ENCODE assay signal across 8 cellular contexts in genomic region chr17:7844292-7845154, GRCh38. TPM values are rescaled to one million over a fixed set of nuclear protein-coding genes. Genes with fewer than 3 reads are reported as not detected.
DNase-seq lines count a peak whose midpoint lies in the region; ATAC-seq, FAIRE-seq and TF ChIP-seq lines count a peak whose summit lies in the region.

No MANE protein-coding gene starts in this region.

- ATAC-seq in A549 (peak; percentile 55 to 82), GM18519 (IDR thresholded peaks at IDR 0.05; ENCODE audit: low FRiP score, unreplicated experiment) (peak; percentile 43), HG03025 (IDR thresholded peaks at IDR 0.05; ENCODE audit: low FRiP score, unreplicated experiment) (peak; percentile 38)

- peak; percentile 40; the same call in 1 of the 2 replicates for TF ChIP-seq POLR2A in A549 (IDR thresholded peaks at IDR 0.05; ENCODE audit: low read length)

- H3K27ac ChIP-seq in A549 (peak overlapping the region; percentile 96), skeletal muscle tissue (ENCODE audit: low read depth, low read length) (peak overlapping the region; percentile 95)

- no peak for TF ChIP-seq CTCF in A549 (IDR thresholded peaks at IDR 0.05)
- no peak for TF ChIP-seq CTCF in WI38 (IDR thresholded peaks at IDR 0.05; ENCODE audit: low read depth, low read length)
- no peak for TF ChIP-seq CTCF in bronchial epithelial cell (IDR thresholded peaks at IDR 0.05; ENCODE audit: insufficient read depth, low read length, severe bottlenecking)

- H3K4me2 ChIP-seq in A549: peak overlapping the region; percentile 91

- H3K9ac ChIP-seq in skeletal muscle tissue (ENCODE audit: low read depth in 1 of 3, low read length in 3 of 3): peak overlapping the region; percentile 91 to 96 (median 95)

- 2% methylated on average over 46 of the region's 71 CpGs for WGBS in A549 (ENCODE audit: missing lambda C conversion rate)

- no peak; a peak in 1 of 5 replicates for TF ChIP-seq RAD21 in A549 (conservative IDR thresholded peaks at IDR 0.05 in 1 of 2, IDR thresholded peaks at IDR 0.05 in 1 of 2)

- no peak for TF ChIP-seq EP300 in A549 (IDR thresholded peaks at IDR 0.05)

- H3K4me1 ChIP-seq in A549 (peaks cover 28% of the 10 kb centered on the region), skeletal muscle tissue (ENCODE audit: control insufficient read depth in 3 of 3, insufficient read depth in 3 of 3, low read length in 3 of 3) (peaks cover 39 to 50% (median 47%) of the 10 kb centered on the region in 3 donors)

- H3K9me3 ChIP-seq in A549: no peaks in the 10 kb centered on the region
- no peaks in the 10 kb centered on the region for H3K9me3 ChIP-seq in skeletal muscle tissue (ENCODE audit: control insufficient read depth in 3 of 3, low read length in 3 of 3)

- POLR2A ChIA-PET in A549 (lab: Yijun Ruan, JAX): interaction anchor here (0.6 to 5.7 kb wide), 9 partner anchors 7 to 329 kb away, joined by 3 to 65 read pairs (median 4); partner anchors contain the start of genes CYB5D1, KDM6B, NAA38 and TP53

- H3K36me3 ChIP-seq in bronchial epithelial cell (ENCODE audit: control insufficient read depth, insufficient read depth, low read length): peaks cover 37% of the 10 kb centered on the region
- peaks cover 19 to 27% (median 24%) of the 10 kb centered on the region in 3 donors for H3K36me3 ChIP-seq in skeletal muscle tissue (ENCODE audit: control insufficient read depth in 3 of 3, insufficient read depth in 3 of 3, low read length in 3 of 3)

- DNase-seq in A549 (ENCODE audit: low read depth in 1 of 2, low spot score in 1 of 2) (peak; percentile 95 to 97), NCI-H2171 treated with DMSO at 0.1 percent for 48 hours (lab: John Stamatoyannopoulos, UW) (peak; percentile 86), bronchial epithelial cell (ENCODE audit: low read depth) (peak; percentile 90), iPS-NIHi7 (ENCODE audit: extremely low spot score) (peak; percentile 89)

- H3K27me3 ChIP-seq in bronchial epithelial cell (ENCODE audit: control insufficient read depth, insufficient read depth, low read length) (no peaks in the 10 kb centered on the region), skeletal muscle tissue (ENCODE audit: control insufficient read depth in 3 of 3, insufficient read depth in 3 of 3, low read length in 3 of 3) (no peaks in the 10 kb centered on the region)

- peak overlapping the region; percentile 80 for H3K4me3 ChIP-seq in A549
- H3K4me3 ChIP-seq in WI38 (ENCODE audit: low read depth, low read length): peak overlapping the region; percentile 78
- peak overlapping the region; percentile 67 for H3K4me3 ChIP-seq in bronchial epithelial cell (ENCODE audit: low read depth, low read length)
- peak overlapping the region; percentile 74 to 90 (median 88) for H3K4me3 ChIP-seq in skeletal muscle tissue (ENCODE audit: low read length in 3 of 3)

- CTCF ChIA-PET in A549 (lab: Yijun Ruan, JAX): interaction anchor here (0.7 to 25.1 kb wide), 13 partner anchors 12 to 215 kb away, joined by 3 to 677 read pairs (median 4); partner anchors contain the start of genes CYB5D1, KDM6B, NAA38 and WRAP53

- FAIRE-seq in A549 (lab: Jason Lieb, UNC) (peak; percentile 89), bronchial epithelial cell (lab: Jason Lieb, UNC) (no peak)

TF ChIP-seq in A549, 52 proteins besides CTCF, POLR2A, EP300 and RAD21 (continues in another document):
- TF ChIP-seq CBX2 (IDR thresholded peaks at IDR 0.05; ENCODE audit: borderline replicate concordance, low read depth) (no peak), TP53 (CRISPR knock-in tag; IDR thresholded peaks at IDR 0.05) (peak; percentile 83), CHD2 (IDR thresholded peaks at IDR 0.05; ENCODE audit: low read length, partially characterized antibody) (no peak), POLR2AphosphoS2 (conservative IDR thresholded peaks at IDR 0.05; ENCODE audit: low read length) (peak; percentile 82; the same call in 1 of the 2 replicates), MAX (IDR thresholded peaks at IDR 0.05) (peak; percentile 10; the same call in 1 of the 2 replicates), FOSL2 (IDR thresholded peaks at IDR 0.05) (no peak), FOSL2 (CRISPR knock-in tag; IDR thresholded peaks at IDR 0.05) (no peak), MYC (IDR thresholded peaks at IDR 0.05; ENCODE audit: borderline replicate concordance, low read length) (peak; percentile 67; the same call in 1 of the 2 replicates), HOXB5 (CRISPR knock-in tag; IDR thresholded peaks at IDR 0.05) (peak; percentile 78), MAFK (IDR thresholded peaks at IDR 0.05; ENCODE audit: partially characterized antibody) (no peak), NPAS2 (CRISPR knock-in tag; IDR thresholded peaks at IDR 0.05; ENCODE audit: borderline replicate concordance) (no peak), GATA3 (IDR thresholded peaks at IDR 0.05; ENCODE audit: borderline replicate concordance) (0 out of 2 replicates have a peak, but pooled peaks have one; percentile 22), PHF8 (IDR thresholded peaks at IDR 0.05; ENCODE audit: borderline replicate concordance, low read depth) (peak; percentile 74; the same call in 1 of the 2 replicates), ZNF302 (CRISPR knock-in tag; IDR thresholded peaks at IDR 0.05) (no peak), RFX5 (IDR thresholded peaks at IDR 0.05) (peak; percentile 93), RARB (CRISPR knock-in tag; IDR thresholded peaks at IDR 0.05) (peak; percentile 82)
- TF ChIP-seq, protein P1, sequence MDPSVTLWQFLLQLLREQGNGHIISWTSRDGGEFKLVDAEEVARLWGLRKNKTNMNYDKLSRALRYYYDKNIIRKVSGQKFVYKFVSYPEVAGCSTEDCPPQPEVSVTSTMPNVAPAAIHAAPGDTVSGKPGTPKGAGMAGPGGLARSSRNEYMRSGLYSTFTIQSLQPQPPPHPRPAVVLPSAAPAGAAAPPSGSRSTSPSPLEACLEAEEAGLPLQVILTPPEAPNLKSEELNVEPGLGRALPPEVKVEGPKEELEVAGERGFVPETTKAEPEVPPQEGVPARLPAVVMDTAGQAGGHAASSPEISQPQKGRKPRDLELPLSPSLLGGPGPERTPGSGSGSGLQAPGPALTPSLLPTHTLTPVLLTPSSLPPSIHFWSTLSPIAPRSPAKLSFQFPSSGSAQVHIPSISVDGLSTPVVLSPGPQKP (IDR thresholded peaks at IDR 0.05; ENCODE audit: low read depth, low read length): no peak
- TF ChIP-seq, protein P2, sequence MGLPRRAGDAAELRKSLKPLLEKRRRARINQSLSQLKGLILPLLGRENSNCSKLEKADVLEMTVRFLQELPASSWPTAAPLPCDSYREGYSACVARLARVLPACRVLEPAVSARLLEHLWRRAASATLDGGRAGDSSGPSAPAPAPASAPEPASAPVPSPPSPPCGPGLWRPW (IDR thresholded peaks at IDR 0.05): no peak

RNA-seq across cellular contexts. Expression of gene TMEM88, which starts 10.3 kb away (rescaled TPM):
- 0.48 and 0.57 TPM in 2 replicates for polyA plus RNA-seq in A549 (2011; rRNA removed)
- 0.29 and 0.44 TPM in 2 replicates for polyA plus RNA-seq in A549 (2012; cell fraction: cytosol; rRNA removed)
- polyA plus RNA-seq in A549 (2012; cell fraction: nucleus; rRNA removed): 11.6 and 16.8 TPM in 2 replicates
- polyA plus RNA-seq in A549 (2017; fragmentation: RNase III; extraction: RNeasy Plus Mini Kit Qiagen cat#74134 plus additional on column Dnase treatment): 0.17 to 0.73 TPM (median 0.33 TPM) in 3 replicates
- 0.54 TPM in 1 of 2 replicates, not detected in the other for polyA minus RNA-seq in A549 (2011; rRNA and poly(A)+ RNA removed)
- 0.64 TPM in 1 of 2 replicates, not detected in the other for total RNA-seq in bronchial epithelial cell
- 7.3 TPM for total RNA-seq in skeletal muscle tissue

RNA-seq across cellular contexts. Expression of gene KDM6B, which starts 10.5 kb away (rescaled TPM):
- 1.3 and 3.3 TPM in 2 replicates for polyA plus RNA-seq in A549 (2011; rRNA removed)
- polyA plus RNA-seq in A549 (2012; cell fraction: cytosol; rRNA removed): 1.8 and 2.7 TPM in 2 replicates
- 9.4 and 11.6 TPM in 2 replicates for polyA plus RNA-seq in A549 (2012; cell fraction: nucleus; rRNA removed)
- 7.6 to 10.2 TPM (median 8.8 TPM) in 3 replicates for polyA plus RNA-seq in A549 (2017; fragmentation: RNase III; extraction: RNeasy Plus Mini Kit Qiagen cat#74134 plus additional on column Dnase treatment)
- polyA minus RNA-seq in A549 (2011; rRNA and poly(A)+ RNA removed): 10.8 and 14.7 TPM in 2 replicates
- total RNA-seq in bronchial epithelial cell: 2.9 and 6.0 TPM in 2 replicates
- 2.6 TPM for total RNA-seq in skeletal muscle tissue

RNA-seq across cellular contexts. Expression of gene NAA38, which starts 12.8 kb away (rescaled TPM):
- polyA plus RNA-seq in A549 (2011; rRNA removed) (98.9 and 102 TPM in 2 replicates), A549 (2017; fragmentation: RNase III; extraction: RNeasy Plus Mini Kit Qiagen cat#74134 plus additional on column Dnase treatment) (268 to 287 TPM (median 275 TPM) in 3 replicates)
- polyA plus RNA-seq in A549 (2012; cell fraction: cytosol; rRNA removed): 518 TPM in 2 replicates
- polyA plus RNA-seq in A549 (2012; cell fraction: nucleus; rRNA removed): 332 and 388 TPM in 2 replicates
- polyA minus RNA-seq in A549 (2011; rRNA and poly(A)+ RNA removed): 18.6 and 32.8 TPM in 2 replicates
- total RNA-seq in bronchial epithelial cell (36.6 and 47.5 TPM in 2 replicates), skeletal muscle tissue (50.1 TPM)

RNA-seq across cellular contexts. Expression of gene CYB5D1, which starts 13.3 kb away (rescaled TPM):
- polyA plus RNA-seq in A549 (2011; rRNA removed): 17.7 and 20.4 TPM in 2 replicates
- polyA plus RNA-seq in A549 (2012; cell fraction: cytosol; rRNA removed): 15.8 and 19.3 TPM in 2 replicates
- 16.0 and 16.3 TPM in 2 replicates for polyA plus RNA-seq in A549 (2012; cell fraction: nucleus; rRNA removed)
- polyA plus RNA-seq in A549 (2017; fragmentation: RNase III; extraction: RNeasy Plus Mini Kit Qiagen cat#74134 plus additional on column Dnase treatment): 26.4 to 28.2 TPM (median 28.1 TPM) in 3 replicates
- polyA minus RNA-seq in A549 (2011; rRNA and poly(A)+ RNA removed): 10.9 and 13.0 TPM in 2 replicates
- 6.5 and 9.0 TPM in 2 replicates for total RNA-seq in bronchial epithelial cell
- total RNA-seq in skeletal muscle tissue: 3.7 TPM

RNA-seq across cellular contexts. Expression of gene CHD3, which starts 44.1 kb away (rescaled TPM):
- polyA plus RNA-seq in A549 (2011; rRNA removed) (56.3 and 69.7 TPM in 2 replicates), A549 (2017; fragmentation: RNase III; extraction: RNeasy Plus Mini Kit Qiagen cat#74134 plus additional on column Dnase treatment) (88.0 to 113 TPM (median 111 TPM) in 3 replicates)
- 65.2 and 89.0 TPM in 2 replicates for polyA plus RNA-seq in A549 (2012; cell fraction: cytosol; rRNA removed)
- polyA plus RNA-seq in A549 (2012; cell fraction: nucleus; rRNA removed): 224 and 249 TPM in 2 replicates
- 139 and 156 TPM in 2 replicates for polyA minus RNA-seq in A549 (2011; rRNA and poly(A)+ RNA removed)
- total RNA-seq in bronchial epithelial cell (41.3 and 98.2 TPM in 2 replicates), skeletal muscle tissue (76.2 TPM)

Comparison
In these comparisons a context has a peak if more than half of its experiments do, and no peak if none do; other contexts are left out.
1. Peak in every context shown above with its lines: DNase-seq, ATAC-seq, H3K4me3 ChIP-seq and H3K27ac ChIP-seq.